1 cellular context compared by ENCODE assay signal in the genomic region with DNA sequence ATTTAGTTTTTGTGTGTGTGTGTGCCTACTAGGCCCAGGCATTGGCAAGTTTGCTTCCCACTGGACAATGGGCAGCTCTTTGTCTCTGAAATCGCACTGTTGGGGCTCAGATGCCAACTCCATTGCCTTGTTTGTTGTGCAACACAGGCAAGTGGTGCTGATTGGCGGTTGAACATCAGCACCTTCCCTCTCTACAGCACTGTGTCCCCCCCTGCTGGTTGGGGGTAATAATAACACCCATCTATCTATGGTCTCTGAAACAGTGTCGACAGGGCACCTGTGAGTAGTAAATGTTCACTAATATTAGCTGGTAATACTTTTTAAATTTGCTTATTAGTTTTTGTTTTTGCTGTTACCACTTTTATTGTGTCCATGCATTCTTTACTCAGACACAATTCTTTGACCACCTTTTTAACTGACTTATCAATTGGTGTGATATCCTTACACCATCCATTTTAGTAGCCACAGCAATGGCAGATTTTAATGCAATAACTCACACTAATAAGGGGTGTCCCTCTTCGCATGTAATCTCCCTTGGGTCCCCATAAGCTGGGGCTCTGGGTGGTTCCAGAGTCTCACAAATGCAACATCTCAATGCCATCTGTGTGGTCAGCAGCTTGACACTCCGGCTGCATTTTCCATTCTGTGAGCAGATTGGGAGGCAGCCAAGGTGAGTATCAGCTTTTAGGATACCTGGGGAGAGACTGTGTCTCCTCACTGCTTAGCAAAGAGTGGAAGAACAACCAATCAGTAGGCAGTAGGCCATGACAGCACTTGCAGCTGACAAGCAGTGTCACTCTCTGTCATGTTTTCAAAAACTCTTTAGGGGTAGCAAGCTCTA.
TF ChIP-seq lines count a peak whose summit lies in the region.

No MANE protein-coding gene starts in this region.

TF ChIP-seq in liver, 16 proteins besides CTCF, POLR2A, EP300 and RAD21 (continued from another document):
- TF ChIP-seq, protein P1, sequence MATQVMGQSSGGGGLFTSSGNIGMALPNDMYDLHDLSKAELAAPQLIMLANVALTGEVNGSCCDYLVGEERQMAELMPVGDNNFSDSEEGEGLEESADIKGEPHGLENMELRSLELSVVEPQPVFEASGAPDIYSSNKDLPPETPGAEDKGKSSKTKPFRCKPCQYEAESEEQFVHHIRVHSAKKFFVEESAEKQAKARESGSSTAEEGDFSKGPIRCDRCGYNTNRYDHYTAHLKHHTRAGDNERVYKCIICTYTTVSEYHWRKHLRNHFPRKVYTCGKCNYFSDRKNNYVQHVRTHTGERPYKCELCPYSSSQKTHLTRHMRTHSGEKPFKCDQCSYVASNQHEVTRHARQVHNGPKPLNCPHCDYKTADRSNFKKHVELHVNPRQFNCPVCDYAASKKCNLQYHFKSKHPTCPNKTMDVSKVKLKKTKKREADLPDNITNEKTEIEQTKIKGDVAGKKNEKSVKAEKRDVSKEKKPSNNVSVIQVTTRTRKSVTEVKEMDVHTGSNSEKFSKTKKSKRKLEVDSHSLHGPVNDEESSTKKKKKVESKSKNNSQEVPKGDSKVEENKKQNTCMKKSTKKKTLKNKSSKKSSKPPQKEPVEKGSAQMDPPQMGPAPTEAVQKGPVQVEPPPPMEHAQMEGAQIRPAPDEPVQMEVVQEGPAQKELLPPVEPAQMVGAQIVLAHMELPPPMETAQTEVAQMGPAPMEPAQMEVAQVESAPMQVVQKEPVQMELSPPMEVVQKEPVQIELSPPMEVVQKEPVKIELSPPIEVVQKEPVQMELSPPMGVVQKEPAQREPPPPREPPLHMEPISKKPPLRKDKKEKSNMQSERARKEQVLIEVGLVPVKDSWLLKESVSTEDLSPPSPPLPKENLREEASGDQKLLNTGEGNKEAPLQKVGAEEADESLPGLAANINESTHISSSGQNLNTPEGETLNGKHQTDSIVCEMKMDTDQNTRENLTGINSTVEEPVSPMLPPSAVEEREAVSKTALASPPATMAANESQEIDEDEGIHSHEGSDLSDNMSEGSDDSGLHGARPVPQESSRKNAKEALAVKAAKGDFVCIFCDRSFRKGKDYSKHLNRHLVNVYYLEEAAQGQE (IDR thresholded peaks at IDR 0.05): no peak
- TF ChIP-seq, protein P2, sequence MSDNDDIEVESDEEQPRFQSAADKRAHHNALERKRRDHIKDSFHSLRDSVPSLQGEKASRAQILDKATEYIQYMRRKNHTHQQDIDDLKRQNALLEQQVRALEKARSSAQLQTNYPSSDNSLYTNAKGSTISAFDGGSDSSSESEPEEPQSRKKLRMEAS (IDR thresholded peaks at IDR 0.05): no peak
- TF ChIP-seq EGR1 (IDR thresholded peaks at IDR 0.05; ENCODE audit: low read depth in 2 of 2) (no peak), SP1 (IDR thresholded peaks at IDR 0.05) (no peak)
